Comparison of ENCODE assay signal across 1 cellular context in genomic region chr9:79610019-79610760, GRCh38.
TF ChIP-seq lines count a peak whose summit lies in the region.

No MANE protein-coding gene starts in this region.

TF ChIP-seq in SK-N-SH, 30 proteins besides CTCF, POLR2A, EP300 and RAD21 (continued from another document):
- 0 out of 2 replicates have a peak, but pooled peaks have one; percentile 19 for TF ChIP-seq REST (IDR thresholded peaks at IDR 0.05; ENCODE audit: low read depth, low read length)
- TF ChIP-seq FOSL2 (IDR thresholded peaks at IDR 0.05; ENCODE audit: borderline replicate concordance, low read depth), result peak; percentile 67; the same call in 1 of the 2 replicates
- TF ChIP-seq RFX5 (IDR thresholded peaks at IDR 0.05; ENCODE audit: low read length), result no peak
- no peak for TF ChIP-seq IRF3 (IDR thresholded peaks at IDR 0.05; ENCODE audit: low read depth, low read length)
- TF ChIP-seq FOXJ3 (CRISPR knock-in tag; IDR thresholded peaks at IDR 0.05), result peak; percentile 83
- peak; percentile 64 for TF ChIP-seq CHD2 (IDR thresholded peaks at IDR 0.05; ENCODE audit: low read length, partially characterized antibody)
- no peak for TF ChIP-seq EZH2phosphoT487 (IDR thresholded peaks at IDR 0.05; ENCODE audit: borderline replicate concordance, low read depth)
- TF ChIP-seq FOXM1 (IDR thresholded peaks at IDR 0.05; ENCODE audit: low read depth), result peak; percentile 83
- TF ChIP-seq JUND (IDR thresholded peaks at IDR 0.05), result peak; percentile 95
- TF ChIP-seq MAX (IDR thresholded peaks at IDR 0.05; ENCODE audit: low read depth), result peak; percentile 63; the same call in 1 of the 2 replicates
- TF ChIP-seq RCOR1 (IDR thresholded peaks at IDR 0.05; ENCODE audit: low read length), result peak; percentile 79
- 0 out of 2 replicates have a peak, but pooled peaks have one; percentile 61 for TF ChIP-seq SIN3A (IDR thresholded peaks at IDR 0.05; ENCODE audit: borderline replicate concordance, low read depth, low read length)
- 0 out of 2 replicates have a peak, but pooled peaks have one; percentile 16 for TF ChIP-seq YY1 (IDR thresholded peaks at IDR 0.05; ENCODE audit: low read depth)
- peak; percentile 75 for TF ChIP-seq RXRA (IDR thresholded peaks at IDR 0.05; ENCODE audit: borderline replicate concordance, low read depth)
- peak; percentile 99 for TF ChIP-seq TCF12 (IDR thresholded peaks at IDR 0.05)
- TF ChIP-seq USF1 (IDR thresholded peaks at IDR 0.05; ENCODE audit: borderline replicate concordance, low read depth), result no peak
- no peak for TF ChIP-seq USF2 (IDR thresholded peaks at IDR 0.05; ENCODE audit: borderline replicate concordance, low read depth, low read length)
- TF ChIP-seq SMC3 (IDR thresholded peaks at IDR 0.05; ENCODE audit: low read depth, low read length), result peak; percentile 16; the same call in 1 of the 2 replicates
- 0 out of 2 replicates have a peak, but pooled peaks have one; percentile 6 for TF ChIP-seq TAF1 (IDR thresholded peaks at IDR 0.05; ENCODE audit: borderline replicate concordance, low read depth, low read length)
- TF ChIP-seq MXI1 (IDR thresholded peaks at IDR 0.05; ENCODE audit: low read depth, low read length), result no peak; the same call in 1 of the 2 replicates
- peak; percentile 85 for TF ChIP-seq MEF2A (IDR thresholded peaks at IDR 0.05; ENCODE audit: borderline replicate concordance, low read depth)
- TF ChIP-seq TEAD4 (IDR thresholded peaks at IDR 0.05; ENCODE audit: borderline replicate concordance, insufficient read depth), result peak; percentile 97
TF ChIP-seq in SK-N-SH: peak in this region for 21.
